12 cellular contexts compared by ENCODE assay signal in genomic region chr2:47041891-47042684, GRCh38.
DNase-seq lines count a peak whose midpoint lies in the region; ATAC-seq and TF ChIP-seq lines count a peak whose summit lies in the region.
"Had no signal": no experiment of that assay in that cellular context is flagged by ENCODE, and none has a peak within 500 bp of the region (broad histone marks: within the 10 kb centered on the region; RNA-seq: fewer than 3 reads in every experiment).

No MANE protein-coding gene starts in this region.

- peak overlapping the region; percentile 70 for H3K4me2 ChIP-seq in smooth muscle cell

- peaks cover 45% of the 10 kb centered on the region for H3K4me1 ChIP-seq in SJSA1 (replicated peaks)
- peaks cover 22 to 84% (median 54%) of the 10 kb centered on the region in 3 donors for H3K4me1 ChIP-seq in gastroesophageal sphincter
- peaks cover 15% of the 10 kb centered on the region for H3K4me1 ChIP-seq in smooth muscle cell (ENCODE audit: low read depth)

- H3K27me3 ChIP-seq in SJSA1 (replicated peaks) (no peaks in the 10 kb centered on the region), gastroesophageal sphincter (no peaks in the 10 kb centered on the region), smooth muscle cell (ENCODE audit: low read depth) (no peaks in the 10 kb centered on the region)

- H4K20me1 ChIP-seq in smooth muscle cell (ENCODE audit: low read depth): no peaks in the 10 kb centered on the region

- no peak overlapping the region for H3K4me3 ChIP-seq in SJSA1
- no peak overlapping the region for H3K4me3 ChIP-seq in gastroesophageal sphincter
- H3K4me3 ChIP-seq in smooth muscle cell: no peak overlapping the region
- H3K4me3 ChIP-seq: GM12878 had no signal

- 59 to 63% methylated on average over 10 to 11 of the region's 11 CpGs for WGBS in gastroesophageal sphincter (ENCODE audit: low coverage in 1 of 2), 2 donors
- 84% methylated on average over 11 of the region's 11 CpGs for WGBS in smooth muscle cell (ENCODE audit: low lambda C conversion rate)

- TF ChIP-seq CTCF in gastroesophageal sphincter (IDR thresholded peaks at IDR 0.05) (no peak), smooth muscle cell (IDR thresholded peaks at IDR 0.05; ENCODE audit: borderline replicate concordance, insufficient read depth, poor library complexity, severe bottlenecking) (no peak)

- DNase-seq in EL: peak; percentile 37
- DNase-seq in SJSA1 (ENCODE audit: low read depth in 1 of 2, low spot score in 2 of 2): no peak
- DNase-seq in smooth muscle cell (lab: John Stamatoyannopoulos, UW; ENCODE audit: unreplicated experiment): no peak
- no peak for DNase-seq in hepatic stellate cell (ENCODE audit: low spot score)
- no peak for DNase-seq in kidney tubule cell (ENCODE audit: low spot score)
- DNase-seq in NCI-H82 treated with DMSO at 0.1 percent for 48 hours (lab: John Stamatoyannopoulos, UW; ENCODE audit: unreplicated experiment): no peak
- no peak for DNase-seq in Ammon's horn (ENCODE audit: low spot score)
- DNase-seq: activated CD8-positive, alpha-beta T cell treated with anti-CD3 and anti-CD28 coated beads for 36 hours; NCI-H510A; stimulated activated CD4-positive, alpha-beta T cell treated with anti-CD3 and anti-CD28 coated beads, Interleukin-1b, Interleukin-23, amount 100 ng/mL, for 48 hours had no signal

- H3K36me3 ChIP-seq in SJSA1: peaks cover 45% of the 10 kb centered on the region
- peaks cover 0 to 30% of the 10 kb centered on the region in 2 donors for H3K36me3 ChIP-seq in gastroesophageal sphincter
- H3K36me3 ChIP-seq in smooth muscle cell (ENCODE audit: low read depth): no peaks in the 10 kb centered on the region

- H3K27ac ChIP-seq in SJSA1 (peak overlapping the region; percentile 86), gastroesophageal sphincter (peak overlapping the region; percentile 90 to 96 (median 93)), smooth muscle cell (ENCODE audit: low read depth) (peak overlapping the region; percentile 85)

- no peak overlapping the region for H2AFZ ChIP-seq in smooth muscle cell (ENCODE audit: low read depth)

- H3K9me3 ChIP-seq in SJSA1 (replicated peaks) (no peaks in the 10 kb centered on the region), gastroesophageal sphincter (no peaks in the 10 kb centered on the region), smooth muscle cell (replicated peaks; ENCODE audit: low read depth) (no peaks in the 10 kb centered on the region)

- H3K79me2 ChIP-seq in smooth muscle cell (ENCODE audit: low read depth): no peaks in the 10 kb centered on the region

- no peak for TF ChIP-seq EP300 in gastroesophageal sphincter (IDR thresholded peaks at IDR 0.05)

- peak overlapping the region; percentile 49 for H3K9ac ChIP-seq in smooth muscle cell (ENCODE audit: low read depth)

- no peak for ATAC-seq in gastroesophageal sphincter
- ATAC-seq: activated CD8-positive, alpha-beta T cell treated with anti-CD3 and anti-CD28 coated beads for 36 hours; GM12878 had no signal

- TF ChIP-seq POLR2A in gastroesophageal sphincter (IDR thresholded peaks at IDR 0.05): no peak

- H3F3A ChIP-seq in smooth muscle cell (ENCODE audit: low read depth): peaks cover 4% of the 10 kb centered on the region
